ENCODE assay signal across 9 cellular contexts in the genomic region with DNA sequence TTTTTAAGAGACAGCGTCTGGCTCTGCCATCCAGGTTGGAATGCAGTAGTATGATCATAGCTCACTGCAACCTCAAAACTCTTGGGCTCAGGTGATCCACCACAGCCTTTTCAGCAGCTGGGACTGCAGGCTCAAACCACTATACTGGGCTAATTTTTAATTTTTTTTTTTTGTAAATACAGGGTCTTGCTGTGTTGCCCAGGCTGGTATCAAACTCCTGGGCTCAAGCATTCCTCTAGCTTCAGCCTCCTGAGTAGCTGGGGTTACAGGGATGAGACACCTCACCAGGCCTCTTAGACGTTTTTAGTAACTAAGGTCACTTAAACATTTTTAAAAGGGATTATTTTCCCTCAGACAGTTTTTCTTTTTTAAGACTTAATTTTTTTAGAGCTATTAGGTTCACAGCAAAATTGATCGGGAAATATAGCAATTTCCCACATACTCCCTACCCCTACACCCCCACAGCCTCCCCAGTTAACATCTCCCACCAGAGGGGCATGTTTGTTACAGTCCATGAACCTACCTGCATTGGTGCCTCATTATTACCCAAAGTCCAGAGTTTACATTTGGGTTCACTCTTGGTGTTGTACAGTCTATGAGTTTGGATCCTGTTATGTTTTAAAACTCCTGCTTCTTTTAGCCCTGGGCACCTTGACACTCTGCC. TPM values are rescaled to one million over a fixed set of nuclear protein-coding genes. Genes with fewer than 3 reads are reported as not detected.
DNase-seq lines count a peak whose midpoint lies in the region; ATAC-seq and TF ChIP-seq lines count a peak whose summit lies in the region.
"Had no signal": no experiment of that assay in that cellular context is flagged by ENCODE, and none has a peak within 500 bp of the region (broad histone marks: within the 10 kb centered on the region; RNA-seq: fewer than 3 reads in every experiment).

No MANE protein-coding gene starts in this region.

- H3K36me3 Mint-ChIP-seq in activated T-cell treated with anti-CD3 and anti-CD28 coated beads, Interleukin-2, amount 50 U/mL, for 4 hours (ENCODE audit: insufficient read depth): peaks cover 16% of the 10 kb centered on the region
- peaks cover 63% of the 10 kb centered on the region for H3K36me3 Mint-ChIP-seq in activated T-helper 17 cell treated with anti-CD3 and anti-CD28 coated beads, Interleukin-2, amount 50 U/mL, for 72 hours (ENCODE audit: low read depth)

- no peak for TF ChIP-seq CTCF in liver (IDR thresholded peaks at IDR 0.05; ENCODE audit: low read depth, low read length, missing input control)
- no peak for TF ChIP-seq CTCF in thyroid gland (IDR thresholded peaks at IDR 0.05)

- H3K36me3 ChIP-seq in liver (ENCODE audit: control insufficient read depth in 4 of 4, insufficient read depth in 3 of 4, low read depth in 1 of 4, low read length in 3 of 4) (no peaks in the 10 kb centered on the region), thyroid gland (no peaks in the 10 kb centered on the region)
- H3K36me3 ChIP-seq: transverse colon had no signal

- peak overlapping the region; percentile 2 to 31 for H3K27ac ChIP-seq in liver (ENCODE audit: low read depth in 1 of 2, low read length in 2 of 2)
- peak overlapping the region; percentile 49 to 74 (median 63) for H3K27ac ChIP-seq in thyroid gland

- H3K4me1 Mint-ChIP-seq in activated T-cell treated with anti-CD3 and anti-CD28 coated beads, Interleukin-2, amount 50 U/mL, for 4 hours (ENCODE audit: low read depth): peaks cover 74% of the 10 kb centered on the region
- H3K4me1 Mint-ChIP-seq in activated T-helper 17 cell treated with anti-CD3 and anti-CD28 coated beads, Interleukin-2, amount 50 U/mL, for 72 hours: peaks cover 38% of the 10 kb centered on the region

- TF ChIP-seq RAD21 in liver (IDR thresholded peaks at IDR 0.05): no peak

- H3K4me3 ChIP-seq in liver (ENCODE audit: low read depth in 1 of 3, low read length in 3 of 3) (no peak overlapping the region), thyroid gland (replicated peaks in 1 of 3) (peak overlapping the region in 1 of 3 donors; percentile 69)

- WGBS in liver: 64% methylated on average over 3 of the region's 3 CpGs
- WGBS in thyroid gland, 2 donors: 57 to 64% methylated on average over 3 of the region's 3 CpGs

- H3K4me3 Mint-ChIP-seq in activated T-cell treated with anti-CD3 and anti-CD28 coated beads, Interleukin-2, amount 50 U/mL, for 4 hours: peak overlapping the region; percentile 95
- peak overlapping the region; percentile 90 for H3K4me3 Mint-ChIP-seq in activated T-helper 17 cell treated with anti-CD3 and anti-CD28 coated beads, Interleukin-2, amount 50 U/mL, for 72 hours

- no peak overlapping the region for H3K9ac ChIP-seq in liver (ENCODE audit: low read depth in 1 of 2, low read length in 2 of 2)

- H3K9me3 ChIP-seq in liver (ENCODE audit: control insufficient read depth in 4 of 4, low read length in 3 of 4) (no peaks in the 10 kb centered on the region), thyroid gland (no peaks in the 10 kb centered on the region)
- H3K9me3 ChIP-seq: transverse colon had no signal

- H3K4me1 ChIP-seq in liver (ENCODE audit: control insufficient read depth in 4 of 4, insufficient read depth in 4 of 4, low read length in 3 of 4) (peaks cover 7 to 47% (median 40%) of the 10 kb centered on the region in 4 donors), thyroid gland (peaks cover 69 to 72% of the 10 kb centered on the region in 2 donors)

- H3K9me3 Mint-ChIP-seq in activated T-cell treated with anti-CD3 and anti-CD28 coated beads, Interleukin-2, amount 50 U/mL, for 4 hours: no peaks in the 10 kb centered on the region
- no peaks in the 10 kb centered on the region for H3K9me3 Mint-ChIP-seq in activated T-helper 17 cell treated with anti-CD3 and anti-CD28 coated beads, Interleukin-2, amount 50 U/mL, for 72 hours

- H3K27me3 ChIP-seq in liver (ENCODE audit: control insufficient read depth in 4 of 4, insufficient read depth in 4 of 4, low read length in 3 of 4): no peaks in the 10 kb centered on the region
- no peaks in the 10 kb centered on the region for H3K27me3 ChIP-seq in thyroid gland
- H3K27me3 ChIP-seq: transverse colon had no signal

- no peak for TF ChIP-seq POLR2A in thyroid gland (IDR thresholded peaks at IDR 0.05)

- no peak for ATAC-seq in activated T-cell treated with anti-CD3 and anti-CD28 coated beads, Interleukin-2, amount 50 U/mL, for 4 hours
- no peak for ATAC-seq in activated T-helper 17 cell treated with anti-CD3 and anti-CD28 coated beads, Interleukin-2, amount 50 U/mL, for 72 hours (replicated peaks)
- ATAC-seq in GM18868 (IDR thresholded peaks at IDR 0.05; ENCODE audit: unreplicated experiment): no peak

- DNase-seq in activated T-cell treated with anti-CD3 and anti-CD28 coated beads, Interleukin-2, amount 50 U/mL, for 4 hours: no peak
- DNase-seq in activated T-cell treated with anti-CD3 and anti-CD28 coated beads for 4 hours: no peak
- DNase-seq in thyroid gland: peak in 1 of 2 donors; percentile 29
- DNase-seq in NK-92 treated with Interleukin-12 subunit alpha and Interleukin-12 subunit beta, amount 100 ng/mL, for 24 hours (lab: John Stamatoyannopoulos, UW): no peak
- DNase-seq in COLO829 (ENCODE audit: low spot score): no peak

- peak overlapping the region; percentile 90 for H3K27ac Mint-ChIP-seq in activated T-helper 17 cell treated with anti-CD3 and anti-CD28 coated beads, Interleukin-2, amount 50 U/mL, for 72 hours

- intact Hi-C loops in thyroid gland (cut with DNase I): loop anchor here (5.0 kb wide), 1 partner anchor 33 kb away; no protein-coding TSS in a partner anchor

- H3K27me3 Mint-ChIP-seq in activated T-cell treated with anti-CD3 and anti-CD28 coated beads, Interleukin-2, amount 50 U/mL, for 4 hours (ENCODE audit: low read depth): no peaks in the 10 kb centered on the region
- no peaks in the 10 kb centered on the region for H3K27me3 Mint-ChIP-seq in activated T-helper 17 cell treated with anti-CD3 and anti-CD28 coated beads, Interleukin-2, amount 50 U/mL, for 72 hours

TF ChIP-seq in liver, 16 proteins besides CTCF, POLR2A, EP300 and RAD21:
- TF ChIP-seq HNF4A (conservative IDR thresholded peaks at IDR 0.05) (peak in 1 of 2 donors; percentile 31), YY1 (IDR thresholded peaks at IDR 0.05) (no peak)

RNA-seq across cellular contexts. Expression of a gene that starts 3.9 kb away (rescaled TPM):
- 10 to 100 TPM; 58.2 to 63.1 (median 61.3) TPM for total RNA-seq in activated T-cell treated with anti-CD3 and anti-CD28 coated beads, Interleukin-2, amount 50 U/mL, for 4 hours
- 10 to 100 TPM; 43.3 to 50.3 TPM for total RNA-seq in activated T-helper 17 cell treated with anti-CD3 and anti-CD28 coated beads, Interleukin-2, amount 50 U/mL, for 72 hours
- total RNA-seq in liver (10 to 100 TPM; 16.4 to 35.6 TPM), thyroid gland (100 to 1,000 TPM in 1 of 4 donors, 10 to 100 TPM in 3; 80.1 to 127 (median 87.7) TPM)
- polyA plus RNA-seq in liver: 10 to 100 TPM in 1 of 2 donors, 1 to 10 TPM in 1; 7.4 to 20.2 TPM

RNA-seq across cellular contexts. Expression of a gene that starts 39.0 kb away (rescaled TPM):
- total RNA-seq in activated T-cell treated with anti-CD3 and anti-CD28 coated beads, Interleukin-2, amount 50 U/mL, for 4 hours: under 1 TPM; 0.47 to 0.61 (median 0.49) TPM
- total RNA-seq in activated T-helper 17 cell treated with anti-CD3 and anti-CD28 coated beads, Interleukin-2, amount 50 U/mL, for 72 hours: under 1 TPM; 0.61 to 0.80 TPM
- under 1 TPM; 0.33 to 0.42 TPM for total RNA-seq in liver
- polyA plus RNA-seq in liver: under 1 TPM; 0.22 to 0.56 TPM
- total RNA-seq in thyroid gland: 10 to 100 TPM; 10.9 to 33.4 (median 27.8) TPM

RNA-seq across cellular contexts. Expression of a gene that starts 42.4 kb away (rescaled TPM):
- not detected for total RNA-seq in activated T-cell treated with anti-CD3 and anti-CD28 coated beads, Interleukin-2, amount 50 U/mL, for 4 hours
- total RNA-seq in activated T-helper 17 cell treated with anti-CD3 and anti-CD28 coated beads, Interleukin-2, amount 50 U/mL, for 72 hours: not detected
- total RNA-seq in liver: under 1 TPM in 1 of 2 donors, not detected in 1; 0.09 TPM
- not detected for polyA plus RNA-seq in liver
- 1 to 10 TPM in 2 of 4 donors, not detected in 2; 1.1 to 3.0 TPM for total RNA-seq in thyroid gland

Comparison
In these comparisons a context has a peak if more than half of its experiments do, and no peak if none do; other contexts are left out.
1. RNA of a gene that starts 39.0 kb away (total RNA-seq): 10.9 to 33.4 TPM in thyroid gland; 0.61 to 0.80 TPM in activated T-helper 17 cell treated with anti-CD3 and anti-CD28 coated beads, Interleukin-2, amount 50 U/mL, for 72 hours, 0.47 to 0.61 TPM in activated T-cell treated with anti-CD3 and anti-CD28 coated beads, Interleukin-2, amount 50 U/mL, for 4 hours and 0.33 to 0.42 TPM in liver; every median in the first group is over 4 times any median in the second.